ENCODE assay signal across 11 cellular contexts in genomic region chr1:243505986-243506689, GRCh38.
A peak's percentile ranks its signal among the peaks of the same experiment; 100 is the strongest.
DNase-seq lines count a peak whose midpoint lies in the region; ATAC-seq and TF ChIP-seq lines count a peak whose summit lies in the region.
"Had no signal": no experiment of that assay in that cellular context is flagged by ENCODE, and none has a peak within 500 bp of the region (broad histone marks: within the 10 kb centered on the region; RNA-seq: fewer than 3 reads in every experiment).

No MANE protein-coding gene starts in this region.

- TF ChIP-seq EP300 in SK-N-SH (IDR thresholded peaks at IDR 0.05; ENCODE audit: borderline replicate concordance in 1 of 2, low read depth in 1 of 2, low read length in 1 of 2): no peak

- CTCF ChIA-PET in SK-N-SH (lab: Yijun Ruan, JAX): no interaction called here

- no peak overlapping the region; a peak in 1 of 4 replicates for H3K27ac ChIP-seq in SK-N-SH (ENCODE audit: low read depth in 2 of 2, low read length in 1 of 2)

- no peaks in the 10 kb centered on the region for H3K27me3 ChIP-seq in SK-N-SH (ENCODE audit: insufficient read depth)

- no peak overlapping the region for H3K4me3 ChIP-seq in fibroblast of villous mesenchyme (ENCODE audit: low read depth, low read length)
- H3K4me3 ChIP-seq in SK-N-SH (ENCODE audit: low read depth in 2 of 2, low read length in 1 of 2): no peak overlapping the region

- WGBS in SK-N-SH (ENCODE audit: low lambda C conversion rate): 97% methylated on average over 10 of the region's 10 CpGs

- H3K4me2 ChIP-seq in SK-N-SH: no peak overlapping the region

- no peak overlapping the region for H2AFZ ChIP-seq in SK-N-SH (ENCODE audit: low read depth)

- H4K20me1 ChIP-seq in SK-N-SH (ENCODE audit: insufficient read depth): no peaks in the 10 kb centered on the region

- no peak for TF ChIP-seq RAD21 in SK-N-SH (IDR thresholded peaks at IDR 0.05; ENCODE audit: low read length)

- peaks cover 0 to 3% of the 10 kb centered on the region in 2 experiments; a peak in 1 of 4 replicates for H3K4me1 ChIP-seq in SK-N-SH (ENCODE audit: control insufficient read depth in 1 of 2, insufficient read depth in 2 of 2, low read depth in 1 of 2, low read length in 1 of 2)

- H3K9me2 ChIP-seq in SK-N-SH: no peaks in the 10 kb centered on the region

- H3K79me2 ChIP-seq in SK-N-SH (ENCODE audit: insufficient read depth): no peaks in the 10 kb centered on the region

- TF ChIP-seq CTCF in fibroblast of villous mesenchyme (IDR thresholded peaks at IDR 0.05; ENCODE audit: insufficient read depth, low read depth, low read length) (no peak), SK-N-SH (IDR thresholded peaks at IDR 0.05) (no peak)

- peaks cover 30 to 61% of the 10 kb centered on the region in 2 experiments for H3K36me3 ChIP-seq in SK-N-SH (replicated peaks in 1 of 2; ENCODE audit: control insufficient read depth in 1 of 2, insufficient read depth in 2 of 2, low read length in 1 of 2)

- H3K9me3 ChIP-seq in SK-N-SH: no peaks in the 10 kb centered on the region

- POLR2A ChIA-PET in SK-N-SH (lab: Yijun Ruan, JAX): no interaction called here

- ATAC-seq in GM19467 (IDR thresholded peaks at IDR 0.05; ENCODE audit: unreplicated experiment) (peak; percentile 56), HG03196 (IDR thresholded peaks at IDR 0.05; ENCODE audit: unreplicated experiment) (peak; percentile 46), esophagus mucosa (no peak)
- ATAC-seq: effector memory CD8-positive, alpha-beta T cell had no signal

- no peak overlapping the region for H3K9ac ChIP-seq in SK-N-SH

- H3F3A ChIP-seq in SK-N-SH (replicated peaks; ENCODE audit: insufficient read depth): peaks cover 15% of the 10 kb centered on the region

- peak; percentile 58 for DNase-seq in Ammon's horn (ENCODE audit: low spot score)
- peak; percentile 38 for DNase-seq in fibroblast of villous mesenchyme (ENCODE audit: low read depth)
- DNase-seq in SK-N-SH: no peak
- no peak for DNase-seq in NCI-H526 (lab: John Stamatoyannopoulos, UW)
- no peak for DNase-seq in NCI-H1092 treated with DMSO at 0.1 percent for 48 hours (lab: John Stamatoyannopoulos, UW)
- DNase-seq: activated T-cell treated with anti-CD3 and anti-CD28 coated beads for 4 hours; effector memory CD8-positive, alpha-beta T cell; stimulated activated CD4-positive, alpha-beta T cell treated with anti-CD3 and anti-CD28 coated beads, Interleukin-2, amount 100 ng/mL, for 48 hours had no signal

TF ChIP-seq in SK-N-SH, 30 proteins besides CTCF, POLR2A, EP300 and RAD21:
- TF ChIP-seq RFX5 (IDR thresholded peaks at IDR 0.05; ENCODE audit: low read length) (no peak), ELF1 (IDR thresholded peaks at IDR 0.05) (no peak), MEF2A (IDR thresholded peaks at IDR 0.05; ENCODE audit: borderline replicate concordance, low read depth) (no peak), POLR2AphosphoS5 (IDR thresholded peaks at IDR 0.05; ENCODE audit: low read depth, low read length) (no peak), TEAD4 (IDR thresholded peaks at IDR 0.05; ENCODE audit: borderline replicate concordance, insufficient read depth) (no peak), PBX3 (IDR thresholded peaks at IDR 0.05) (no peak), CHD2 (IDR thresholded peaks at IDR 0.05; ENCODE audit: low read length, partially characterized antibody) (no peak), REST (IDR thresholded peaks at IDR 0.05; ENCODE audit: low read depth, low read length) (no peak), USF2 (IDR thresholded peaks at IDR 0.05; ENCODE audit: borderline replicate concordance, low read depth, low read length) (no peak), SMC3 (IDR thresholded peaks at IDR 0.05; ENCODE audit: low read depth, low read length) (no peak), NFIC (IDR thresholded peaks at IDR 0.05; ENCODE audit: borderline replicate concordance) (no peak), FOXJ3 (CRISPR knock-in tag; IDR thresholded peaks at IDR 0.05) (no peak)

Comparison
In these comparisons a context has a peak if more than half of its experiments do, and no peak if none do; other contexts are left out.
1. DNase-seq: peak in Ammon's horn (single experiment) and fibroblast of villous mesenchyme (single experiment); none in SK-N-SH (single experiment), NCI-H526 (0 of 2) and NCI-H1092 treated with DMSO at 0.1 percent for 48 hours (single experiment).